In genomic region chr20:48596499-48596898, GRCh38 we compare ENCODE assay signal across 1 cellular context.
TF ChIP-seq lines count a peak whose summit lies in the region.

No MANE protein-coding gene starts in this region.

TF ChIP-seq in HEK293, 187 proteins besides CTCF, POLR2A, EP300 and RAD21 (continued from another document):
- TF ChIP-seq ZNF280D (tag by site-specific recombination; IDR thresholded peaks at IDR 0.05) (0 out of 2 replicates have a peak, but pooled peaks have one; percentile 50), ZNF2 (tag by site-specific recombination; IDR thresholded peaks at IDR 0.05) (no peak)
